ENCODE assay signal across 20 cellular contexts in the genomic region with DNA sequence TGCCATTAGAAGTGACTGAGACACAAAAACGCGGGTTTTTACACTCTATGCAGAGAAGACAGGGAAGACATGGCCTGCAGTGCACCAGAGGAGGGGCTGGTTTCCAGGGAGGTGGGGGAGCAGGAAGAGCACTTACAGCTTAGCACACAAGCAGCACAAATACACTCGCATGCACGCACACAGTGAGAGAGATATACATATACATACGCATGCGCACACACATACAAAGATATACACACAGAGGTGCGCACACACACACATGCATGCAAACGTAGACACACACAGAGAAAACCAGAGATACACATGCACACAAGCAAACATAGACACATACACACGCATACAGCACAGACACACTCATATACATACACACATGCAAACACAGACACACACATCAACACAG.
DNase-seq lines count a peak whose midpoint lies in the region; ATAC-seq, FAIRE-seq and TF ChIP-seq lines count a peak whose summit lies in the region.
"Had no signal": no experiment of that assay in that cellular context is flagged by ENCODE, and none has a peak within 500 bp of the region (broad histone marks: within the 10 kb centered on the region; RNA-seq: fewer than 3 reads in every experiment).

No MANE protein-coding gene starts in this region.

- H4K91ac ChIP-seq in H1 (replicated peaks; ENCODE audit: insufficient read length, low read length) (no peak overlapping the region), neuronal stem cell (ENCODE audit: low read depth, low read length, poor library complexity) (peak overlapping the region; percentile 49)

- H3K4me1 ChIP-seq in BLaER1 (peaks cover 12% of the 10 kb centered on the region), K562 (replicated peaks in 1 of 2; ENCODE audit: control insufficient read depth in 2 of 2, insufficient read depth in 2 of 2, low read length in 2 of 2) (no peaks in the 10 kb centered on the region), H1 (replicated peaks in 1 of 4; ENCODE audit: control insufficient read depth in 3 of 4, insufficient read depth in 4 of 4, low read length in 3 of 4) (no peaks in the 10 kb centered on the region), neuronal stem cell (ENCODE audit: control insufficient read depth in 2 of 2, insufficient read depth in 1 of 2, low read depth in 1 of 2, low read length in 2 of 2) (peaks cover 0 to 8% of the 10 kb centered on the region in 2 donors)

- TF ChIP-seq EP300 in K562 (IDR thresholded peaks at IDR 0.05; ENCODE audit: low read length) (no peak), H1 (IDR thresholded peaks at IDR 0.05; ENCODE audit: borderline replicate concordance in 1 of 2, low read depth in 2 of 2, low read length in 2 of 2) (no peak)

- H2BK120ac ChIP-seq in H1 (replicated peaks; ENCODE audit: low read depth, low read length) (no peak overlapping the region), neuronal stem cell (ENCODE audit: low read depth, low read length) (no peak overlapping the region)

- POLR2A ChIA-PET in K562 (lab: Yijun Ruan, JAX): no interaction called here
- POLR2A ChIA-PET in H1 (lab: Charles Lee; ENCODE audit: partially characterized antibody): no interaction called here

- no peaks in the 10 kb centered on the region for H3K9me1 ChIP-seq in K562 (ENCODE audit: control insufficient read depth, insufficient read depth, low read length)

- no peak for TF ChIP-seq POLR2A in K562 (conservative IDR thresholded peaks at IDR 0.05)
- no peak for TF ChIP-seq POLR2A in H1 (IDR thresholded peaks at IDR 0.05; ENCODE audit: control extremely low read depth in 1 of 2, low read depth in 2 of 2, low read length in 2 of 2)

- ATAC-seq in K562: no peak
- ATAC-seq in HG02970 (IDR thresholded peaks at IDR 0.05; ENCODE audit: low FRiP score, unreplicated experiment): no peak
- ATAC-seq: HCT116 had no signal

- H2BK15ac ChIP-seq in H1 (ENCODE audit: low read length): peak overlapping the region; percentile 46; the same call in 1 of the 2 replicates
- no peak overlapping the region for H2BK15ac ChIP-seq in neuronal stem cell (ENCODE audit: low read length)

- H2BK5ac ChIP-seq in H1 (ENCODE audit: low read depth, low read length) (no peak overlapping the region), neuronal stem cell (ENCODE audit: low read length) (no peak overlapping the region)

- no peak overlapping the region for H4K8ac ChIP-seq in H1 (ENCODE audit: extremely low read depth, insufficient read depth, low read length)
- peak overlapping the region; percentile 7 for H4K8ac ChIP-seq in neuronal stem cell (ENCODE audit: low read depth, low read length)

- no peak overlapping the region for H3K18ac ChIP-seq in H1 (ENCODE audit: extremely low read depth, low read length)
- H3K18ac ChIP-seq in neuronal stem cell (ENCODE audit: low read length): no peak overlapping the region

- FAIRE-seq in K562 (lab: Jason Lieb, UNC) (no peak), H1 (lab: Jason Lieb, UNC) (no peak), D721Med (lab: Jason Lieb, UNC) (no peak)
- FAIRE-seq: A204.1, GM12892, GM19239 had no signal

- H2BK20ac ChIP-seq in H1 (ENCODE audit: low read length): no peak overlapping the region; the same call in 1 of the 2 replicates

- H3K9ac ChIP-seq in BLaER1 (no peak overlapping the region), K562 (ENCODE audit: insufficient read depth in 1 of 2, low read depth in 2 of 2, low read length in 2 of 2) (no peak overlapping the region), H1 (replicated peaks in 1 of 4; ENCODE audit: extremely low read depth in 1 of 4, low read depth in 3 of 4, low read length in 3 of 4) (no peak overlapping the region), neuronal stem cell (ENCODE audit: low read depth, low read length, poor library complexity) (no peak overlapping the region)
- H3K9ac ChIP-seq: BLaER1 treated with 17β-estradiol and CSF1 and Interleukin-3, amounts not matched to agents 10 nM and 100 nM; GM23248 had no signal

- no peak overlapping the region for H2AFZ ChIP-seq in K562 (ENCODE audit: low read depth, low read length)
- no peak overlapping the region for H2AFZ ChIP-seq in H1 (ENCODE audit: low read length)
- H2AFZ ChIP-seq in neuronal stem cell (ENCODE audit: low read length): no peak overlapping the region
- H2AFZ ChIP-seq: GM23248 had no signal

- TF ChIP-seq CTCF in K562 (IDR thresholded peaks at IDR 0.05 in 2 of 3, conservative IDR thresholded peaks at IDR 0.05 in 1 of 3; ENCODE audit: insufficient read depth in 2 of 3, low read depth in 1 of 3, low read length in 3 of 3) (no peak), H1 (IDR thresholded peaks at IDR 0.05; ENCODE audit: control extremely low read depth in 1 of 3, insufficient read depth in 1 of 3, low read depth in 1 of 3, low read length in 3 of 3) (no peak), D721Med (IDR thresholded peaks at IDR 0.05; ENCODE audit: insufficient read depth, missing control alignments) (no peak)

- H4K5ac ChIP-seq in H1 (ENCODE audit: insufficient read length, low read depth, low read length): no peak overlapping the region

- no peak for TF ChIP-seq RAD21 in K562 (CRISPR knock-in tag; conservative IDR thresholded peaks at IDR 0.05 in 1 of 2, IDR thresholded peaks at IDR 0.05 in 1 of 2)
- no peak for TF ChIP-seq RAD21 in H1 (IDR thresholded peaks at IDR 0.05 in 1 of 2, conservative IDR thresholded peaks at IDR 0.05 in 1 of 2; ENCODE audit: low read depth in 2 of 2, low read length in 2 of 2)

- H3K56ac ChIP-seq in H1 (replicated peaks; ENCODE audit: insufficient read length, low read depth, low read length): no peak overlapping the region

- no peaks in the 10 kb centered on the region for H3K79me2 ChIP-seq in K562 (ENCODE audit: control insufficient read depth, insufficient read depth, low read length)
- no peaks in the 10 kb centered on the region for H3K79me2 ChIP-seq in H1 (ENCODE audit: control insufficient read depth in 1 of 2, insufficient read depth in 2 of 2, low read length in 2 of 2)

- BruUV-seq in K562 (replicated peaks; lab: Mats Ljungman, UMichigan): no TSS peak

- H2AK5ac ChIP-seq in H1 (ENCODE audit: low read depth, low read length) (no peak overlapping the region), neuronal stem cell (ENCODE audit: low read depth, low read length) (no peak overlapping the region)

- in situ Hi-C loops in K562 (cut with MboI): no loop called here

- H3K14ac ChIP-seq in H1 (ENCODE audit: insufficient read length) (no peak overlapping the region), neuronal stem cell (ENCODE audit: low read length) (no peak overlapping the region)

- no peak overlapping the region for H3K27ac ChIP-seq in BLaER1
- no peak overlapping the region for H3K27ac ChIP-seq in K562 (ENCODE audit: extremely low read depth, low read depth, low read length)
- no peak overlapping the region for H3K27ac ChIP-seq in H1 (ENCODE audit: low read depth, low read length)
- H3K27ac ChIP-seq in neuronal stem cell (replicated peaks; ENCODE audit: low read length): no peak overlapping the region
- H3K27ac ChIP-seq: 22Rv1; BLaER1 treated with 17β-estradiol and CSF1 and Interleukin-3, amounts not matched to agents 10 nM and 100 nM; GM23248 had no signal

- under 1% methylated on average over 9 of the region's 9 CpGs for WGBS in K562 (ENCODE audit: insufficient coverage, low coverage, missing lambda C conversion rate)
- WGBS in H1 (ENCODE audit: extremely low coverage in 1 of 2, insufficient coverage in 1 of 2, insufficient read length in 1 of 2, insufficient replicate concordance in 2 of 2, low coverage in 1 of 2, low lambda C conversion rate in 2 of 2, missing lambda C conversion rate in 1 of 2), 2 experiments: 90% methylated on average over 9 of the region's 9 CpGs; no CpG with 5 or more reads in 1 of the 2 experiments
- no CpG with 5 or more reads among the region's 9 CpGs for WGBS in neuronal stem cell (ENCODE audit: extremely low coverage in 2 of 2, insufficient read length in 2 of 2, insufficient replicate concordance in 1 of 2), 2 donors

- no peak overlapping the region for H3K4me3 ChIP-seq in BLaER1
- H3K4me3 ChIP-seq in K562: no peak overlapping the region
- H3K4me3 ChIP-seq in H1 (ENCODE audit: extremely low read depth in 1 of 4, insufficient read depth in 2 of 4, low read depth in 3 of 4, low read length in 4 of 4): no peak overlapping the region
- H3K4me3 ChIP-seq in neuronal stem cell (ENCODE audit: low read length in 2 of 2): no peak overlapping the region
- H3K4me3 ChIP-seq: BLaER1 treated with 17β-estradiol and CSF1 and Interleukin-3, amounts not matched to agents 10 nM and 100 nM; GM23248 had no signal

- intact Hi-C loops in K562 (cut with micrococcal nuclease): no loop called here

- no peaks in the 10 kb centered on the region for H3K36me3 ChIP-seq in BLaER1
- H3K36me3 ChIP-seq in K562 (ENCODE audit: control insufficient read depth, insufficient read depth, low read length): no peaks in the 10 kb centered on the region
- no peaks in the 10 kb centered on the region for H3K36me3 ChIP-seq in H1 (ENCODE audit: control insufficient read depth in 2 of 4, insufficient read depth in 4 of 4, low read length in 3 of 4)
- H3K36me3 ChIP-seq in neuronal stem cell (replicated peaks in 1 of 2; ENCODE audit: control insufficient read depth in 2 of 2, insufficient read depth in 2 of 2, low read length in 2 of 2): no peaks in the 10 kb centered on the region
- H3K36me3 ChIP-seq: BLaER1 treated with 17β-estradiol and CSF1 and Interleukin-3, amounts not matched to agents 10 nM and 100 nM had no signal

- H3K79me1 ChIP-seq in H1 (ENCODE audit: low read depth, low read length) (no peaks in the 10 kb centered on the region), neuronal stem cell (ENCODE audit: low read depth, low read length) (no peaks in the 10 kb centered on the region)

- CTCF ChIA-PET in K562 (lab: Yijun Ruan, JAX; ENCODE audit: low intra/inter-chr PET ratio) (no interaction called here), H1 (lab: Charles Lee; ENCODE audit: partially characterized antibody) (interaction anchor here (0.6 to 1.4 kb wide), 5 partner anchors 31 to 130 kb away, joined by 3 to 5 read pairs (median 3); no protein-coding TSS in a partner anchor)

- H3K4me2 ChIP-seq in BLaER1 (0 out of 2 replicates have a peak overlapping the region, but pooled peaks have one; percentile 26), K562 (ENCODE audit: insufficient read depth, low read length) (no peak overlapping the region), H1 (ENCODE audit: insufficient read depth in 1 of 2, low read depth in 2 of 2, low read length in 2 of 2) (no peak overlapping the region), neuronal stem cell (ENCODE audit: insufficient read depth, low read length, poor library complexity, severe bottlenecking) (no peak overlapping the region)

- H3K4ac ChIP-seq in H1 (replicated peaks; ENCODE audit: insufficient read length, low read depth, low read length) (no peak overlapping the region), neuronal stem cell (ENCODE audit: low read length) (no peak overlapping the region)

- H2BK12ac ChIP-seq in H1 (ENCODE audit: low read depth, low read length) (no peak overlapping the region), neuronal stem cell (ENCODE audit: low read length) (no peak overlapping the region)

- DNase-seq in K562 (ENCODE audit: extremely low read depth in 1 of 4, low spot score in 3 of 4) (no peak), H1 (ENCODE audit: low read depth in 1 of 2, low spot score in 2 of 2) (no peak), neuronal stem cell (ENCODE audit: low spot score) (no peak), D721Med (ENCODE audit: insufficient read length, low spot score) (no peak), HK-2 (ENCODE audit: unreplicated experiment) (no peak)
- no peak for DNase-seq in activated CD4-positive, alpha-beta T cell treated with anti-CD3 and anti-CD28 coated beads, Interleukin-2, amount 50 U/mL, for 4 hours
- DNase-seq: CD4-positive, alpha-beta T cell; CD8-positive, alpha-beta memory T cell; DMS53; DMS79 treated with DMSO at 0.1 percent for 48 hours; GM23248; HFFc6 had no signal

- no peak overlapping the region for H3K23ac ChIP-seq in H1 (ENCODE audit: insufficient read length)
- H3K23ac ChIP-seq in neuronal stem cell (ENCODE audit: low read depth, low read length, poor library complexity): no peak overlapping the region

- no peaks in the 10 kb centered on the region for H3K9me3 ChIP-seq in BLaER1
- no peaks in the 10 kb centered on the region for H3K9me3 ChIP-seq in K562 (replicated peaks; ENCODE audit: control insufficient read depth, insufficient read depth, low read depth, low read length)
- no peaks in the 10 kb centered on the region for H3K9me3 ChIP-seq in H1 (ENCODE audit: insufficient read depth in 2 of 2, low read depth in 1 of 2, low read length in 1 of 2)
- no peaks in the 10 kb centered on the region for H3K9me3 ChIP-seq in neuronal stem cell (replicated peaks in 1 of 2; ENCODE audit: control insufficient read depth in 2 of 2, insufficient read depth in 1 of 2, low read depth in 1 of 2, low read length in 2 of 2)
- H3K9me3 ChIP-seq: BLaER1 treated with 17β-estradiol and CSF1 and Interleukin-3, amounts not matched to agents 10 nM and 100 nM had no signal

- H4K20me1 ChIP-seq in BLaER1: no peaks in the 10 kb centered on the region
- no peaks in the 10 kb centered on the region; the same call in 1 of the 2 replicates for H4K20me1 ChIP-seq in K562 (replicated peaks; ENCODE audit: control insufficient read depth, insufficient read depth, low read length)
- peaks cover 0 to 2% of the 10 kb centered on the region in 2 experiments for H4K20me1 ChIP-seq in H1 (replicated peaks in 1 of 2; ENCODE audit: control insufficient read depth in 1 of 2, insufficient read depth in 2 of 2, low read length in 2 of 2)
- H4K20me1 ChIP-seq: BLaER1 treated with 17β-estradiol and CSF1 and Interleukin-3, amounts not matched to agents 10 nM and 100 nM had no signal

- H3K27me3 ChIP-seq in BLaER1 (no peaks in the 10 kb centered on the region), K562 (ENCODE audit: control insufficient read depth in 2 of 2, insufficient read depth in 2 of 2, low read length in 2 of 2) (peaks cover 4 to 51% of the 10 kb centered on the region in 2 experiments; a peak in 4 of 5 replicates), H1 (replicated peaks in 1 of 4; ENCODE audit: control insufficient read depth in 3 of 4, extremely low read depth in 1 of 4, insufficient read depth in 3 of 4, low read length in 3 of 4) (no peaks in the 10 kb centered on the region; a peak in 2 of 7 replicates), neuronal stem cell (ENCODE audit: control insufficient read depth in 3 of 3, insufficient read depth in 3 of 3, low read depth in 1 of 3, low read length in 3 of 3) (peaks cover 0 to 21% (median 0%) of the 10 kb centered on the region in 3 experiments)
- H3K27me3 ChIP-seq: BLaER1 treated with 17β-estradiol and CSF1 and Interleukin-3, amounts not matched to agents 10 nM and 100 nM had no signal

- H3K23me2 ChIP-seq in H1 (ENCODE audit: low read depth, low read length): peaks cover 2% of the 10 kb centered on the region; the same call in 1 of the 2 replicates
